ENCODE assay signal across 8 cellular contexts in the genomic region with DNA sequence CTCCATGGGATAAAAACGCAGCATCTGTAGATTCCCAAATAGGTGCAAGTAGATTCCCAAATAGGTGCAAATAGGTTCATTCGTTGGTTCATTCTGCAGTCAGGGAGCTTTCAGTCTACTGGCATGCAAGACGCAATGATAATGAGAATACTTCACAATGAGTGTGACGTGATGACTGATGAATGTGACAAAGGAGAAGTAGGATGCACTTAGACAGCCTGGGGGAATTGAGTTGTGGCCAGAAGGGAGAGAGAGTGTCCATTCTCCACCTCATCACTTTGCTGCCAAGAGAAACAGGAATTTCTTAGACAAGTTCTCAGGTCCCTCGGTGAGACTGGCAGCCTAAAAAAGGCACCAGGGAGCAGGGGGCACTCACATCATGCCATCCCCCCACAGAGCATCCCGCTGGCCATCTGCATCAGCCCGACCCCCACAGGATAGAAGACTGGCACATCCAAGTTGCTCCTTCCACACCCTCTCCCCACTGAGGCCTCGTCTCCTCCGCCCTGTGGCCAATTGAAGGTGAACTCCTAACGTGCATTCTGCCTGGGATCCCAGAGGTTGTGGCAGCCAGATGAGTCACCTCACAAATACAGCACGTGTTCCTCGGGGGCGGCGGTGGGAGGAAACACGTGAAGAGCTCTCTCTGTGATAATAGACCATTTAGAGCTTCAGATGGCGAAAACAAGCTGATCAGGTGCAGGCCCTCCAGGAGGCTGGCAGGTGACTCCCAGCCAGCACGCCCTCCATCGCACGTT. TPM values are rescaled to one million over a fixed set of nuclear protein-coding genes. Genes with fewer than 3 reads are reported as not detected.
DNase-seq lines count a peak whose midpoint lies in the region; FAIRE-seq and TF ChIP-seq lines count a peak whose summit lies in the region.

No MANE protein-coding gene starts in this region.

- peak; percentile 23 for DNase-seq in right atrium auricular region (ENCODE audit: low spot score)
- DNase-seq in left ventricle myocardium inferior, result no peak
- DNase-seq in NCI-H748 treated with DMSO at 0.1 percent for 48 hours (lab: John Stamatoyannopoulos, UW), result peak; percentile 27
- peak; percentile 79 for DNase-seq in endodermal cell
- DNase-seq in urothelium cell line (ENCODE audit: low spot score), result peak; percentile 86
- no peak for DNase-seq in cerebellar cortex (ENCODE audit: low spot score)
- no peak for DNase-seq in stimulated activated CD4-positive, alpha-beta T cell treated with anti-CD3 and anti-CD28 coated beads, Interleukin-4, amount 100 ng/mL, for 4 hours
- no peak for DNase-seq in T-helper 2 cell treated with Interferon-gamma antibody and Interleukin-4, amounts not matched to agents 5 μg/mL and 100 μg/mL, for 36 hours (ENCODE audit: low spot score)

- H3K9me3 Mint-ChIP-seq in endodermal cell, result no peaks in the 10 kb centered on the region
- H3K9me3 Mint-ChIP-seq in T-helper 2 cell treated with Interferon-gamma antibody and Interleukin-4, amounts not matched to agents 5 μg/mL and 100 μg/mL, for 36 hours, result no peaks in the 10 kb centered on the region

- no peaks in the 10 kb centered on the region for H3K27me3 ChIP-seq in right atrium auricular region
- peaks cover 11% of the 10 kb centered on the region for H3K27me3 ChIP-seq in left ventricle myocardium inferior (ENCODE audit: low read depth)
- no peaks in the 10 kb centered on the region for H3K27me3 ChIP-seq in endodermal cell (ENCODE audit: control insufficient read depth, insufficient read depth, low read length, poor library complexity, severe bottlenecking)

- H3K9me3 ChIP-seq in right atrium auricular region, result no peaks in the 10 kb centered on the region
- no peaks in the 10 kb centered on the region for H3K9me3 ChIP-seq in left ventricle myocardium inferior (replicated peaks)
- no peaks in the 10 kb centered on the region for H3K9me3 ChIP-seq in endodermal cell (ENCODE audit: control insufficient read depth, low read length)

- 79 to 89% methylated on average over 13 to 19 of the region's 19 CpGs for WGBS in endodermal cell (ENCODE audit: insufficient coverage in 1 of 2, insufficient read length in 1 of 2), 2 experiments

- H3K36me3 Mint-ChIP-seq in endodermal cell (ENCODE audit: low read depth), result no peaks in the 10 kb centered on the region
- no peaks in the 10 kb centered on the region for H3K36me3 Mint-ChIP-seq in T-helper 2 cell treated with Interferon-gamma antibody and Interleukin-4, amounts not matched to agents 5 μg/mL and 100 μg/mL, for 36 hours (ENCODE audit: low read depth)

- H3K4me3 ChIP-seq in right atrium auricular region (no peak overlapping the region), left ventricle myocardium inferior (no peak overlapping the region), endodermal cell (ENCODE audit: low read length) (no peak overlapping the region)

- no peak overlapping the region for H3K27ac ChIP-seq in right atrium auricular region
- no peak overlapping the region for H3K27ac ChIP-seq in left ventricle myocardium inferior (replicated peaks)
- no peak overlapping the region for H3K27ac ChIP-seq in endodermal cell (ENCODE audit: low read depth, low read length)

- H3K9ac ChIP-seq in endodermal cell (ENCODE audit: extremely low read depth, low read length, poor library complexity, severe bottlenecking), result no peak overlapping the region

- no peak overlapping the region for H3K27ac Mint-ChIP-seq in endodermal cell
- H3K27ac Mint-ChIP-seq in T-helper 2 cell treated with Interferon-gamma antibody and Interleukin-4, amounts not matched to agents 5 μg/mL and 100 μg/mL, for 36 hours, result no peak overlapping the region

- TF ChIP-seq CTCF in right atrium auricular region (IDR thresholded peaks at IDR 0.05), result no peak
- TF ChIP-seq CTCF in left ventricle myocardium inferior (IDR thresholded peaks at IDR 0.05; ENCODE audit: borderline replicate concordance), result no peak
- TF ChIP-seq CTCF in endodermal cell (conservative IDR thresholded peaks at IDR 0.05), result no peak

- no peak overlapping the region for H3K4me3 Mint-ChIP-seq in endodermal cell
- no peak overlapping the region for H3K4me3 Mint-ChIP-seq in T-helper 2 cell treated with Interferon-gamma antibody and Interleukin-4, amounts not matched to agents 5 μg/mL and 100 μg/mL, for 36 hours

- H3K4me1 Mint-ChIP-seq in endodermal cell, result no peaks in the 10 kb centered on the region
- no peaks in the 10 kb centered on the region for H3K4me1 Mint-ChIP-seq in T-helper 2 cell treated with Interferon-gamma antibody and Interleukin-4, amounts not matched to agents 5 μg/mL and 100 μg/mL, for 36 hours (ENCODE audit: low read depth)

- intact Hi-C loops in left ventricle myocardium inferior (cut with micrococcal nuclease), result no loop called here

- peaks cover 10% of the 10 kb centered on the region for H3K27me3 Mint-ChIP-seq in endodermal cell (ENCODE audit: insufficient read depth)
- peaks cover 16% of the 10 kb centered on the region for H3K27me3 Mint-ChIP-seq in T-helper 2 cell treated with Interferon-gamma antibody and Interleukin-4, amounts not matched to agents 5 μg/mL and 100 μg/mL, for 36 hours (ENCODE audit: low read depth)

- FAIRE-seq in urothelium cell line (lab: Jason Lieb, UNC), result peak; percentile 96

- no peaks in the 10 kb centered on the region for H3K36me3 ChIP-seq in right atrium auricular region
- H3K36me3 ChIP-seq in left ventricle myocardium inferior, result no peaks in the 10 kb centered on the region
- H3K36me3 ChIP-seq in endodermal cell (ENCODE audit: control insufficient read depth, insufficient read depth, low read length), result no peaks in the 10 kb centered on the region

- H3K4me1 ChIP-seq in right atrium auricular region (no peaks in the 10 kb centered on the region), left ventricle myocardium inferior (no peaks in the 10 kb centered on the region), endodermal cell (ENCODE audit: control insufficient read depth, insufficient read depth, low read length) (no peaks in the 10 kb centered on the region)

RNA-seq across cellular contexts. Expression of gene KCNIP1, which starts 19.9 kb away (rescaled TPM):
- total RNA-seq in right atrium auricular region (not detected), left ventricle myocardium inferior (0.16 TPM), endodermal cell (not detected)
- 2.9 TPM for polyA plus RNA-seq in endodermal cell (2013, experiment 1 of 2)
- polyA plus RNA-seq in endodermal cell (2013, experiment 2 of 2), result 2.8 TPM

Comparison
In these comparisons a context has a peak if more than half of its experiments do, and no peak if none do; other contexts are left out.
1. DNase-seq: peak in right atrium auricular region (single experiment), NCI-H748 treated with DMSO at 0.1 percent for 48 hours (single experiment), endodermal cell (single experiment) and urothelium cell line (single experiment); none in left ventricle myocardium inferior (single experiment), cerebellar cortex (single experiment), stimulated activated CD4-positive, alpha-beta T cell treated with anti-CD3 and anti-CD28 coated beads, Interleukin-4, amount 100 ng/mL, for 4 hours (0 of 2) and T-helper 2 cell treated with Interferon-gamma antibody and Interleukin-4, amounts not matched to agents 5 μg/mL and 100 μg/mL, for 36 hours (single experiment).